ENCODE assay signal across 15 cellular contexts in the genomic region with DNA sequence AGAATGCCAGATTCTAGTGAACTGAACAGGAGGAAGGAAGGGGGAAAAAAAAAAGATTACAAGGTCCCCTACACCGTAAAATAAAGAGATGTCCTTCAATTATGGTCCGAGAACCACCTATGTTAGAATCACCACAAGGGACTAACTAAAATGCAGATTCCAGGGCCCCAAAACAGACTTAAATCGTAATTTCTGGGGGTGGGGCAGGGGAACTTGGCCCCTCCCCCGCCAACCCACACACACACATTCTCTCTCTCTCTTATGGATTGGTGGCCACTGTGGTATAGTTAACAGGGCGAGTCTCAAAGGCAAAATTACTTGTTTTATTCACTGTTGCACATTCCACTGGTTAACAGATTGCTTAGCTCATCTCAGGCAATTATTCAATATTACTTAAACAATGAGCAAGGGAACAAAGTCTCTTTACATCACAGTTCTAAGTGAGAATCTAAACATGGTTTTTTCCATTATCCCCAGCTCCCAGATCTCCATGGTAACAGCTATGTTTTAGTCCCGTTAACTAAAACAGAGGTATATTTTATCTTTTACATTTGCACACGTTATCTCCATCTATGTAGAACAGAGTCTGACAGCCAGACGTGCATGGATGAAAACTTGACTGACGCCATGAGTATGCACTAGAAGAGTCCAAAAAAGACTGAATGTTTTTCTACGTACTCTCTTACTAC. TPM values are rescaled to one million over a fixed set of nuclear protein-coding genes. Genes with fewer than 3 reads are reported as not detected.
A peak's percentile ranks its signal among the peaks of the same experiment; 100 is the strongest.
DNase-seq lines count a peak whose midpoint lies in the region; ATAC-seq and TF ChIP-seq lines count a peak whose summit lies in the region.
"Had no signal": no experiment of that assay in that cellular context is flagged by ENCODE, and none has a peak within 500 bp of the region (broad histone marks: within the 10 kb centered on the region; RNA-seq: fewer than 3 reads in every experiment).

No MANE protein-coding gene starts in this region.

- BruUV-seq in HCT116 (replicated peaks; lab: Mats Ljungman, UMichigan), result no TSS peak

- H3K36me3 ChIP-seq in HCT116 (ENCODE audit: control insufficient read depth in 1 of 2, insufficient read depth in 2 of 2, low read length in 2 of 2) (no peaks in the 10 kb centered on the region), SK-N-MC (ENCODE audit: insufficient read depth, low read length) (peaks cover 4% of the 10 kb centered on the region; the same call in 1 of the 2 replicates), smooth muscle cell (ENCODE audit: low read depth) (no peaks in the 10 kb centered on the region)

- H3F3A ChIP-seq in smooth muscle cell (ENCODE audit: low read depth), result peaks cover 6% of the 10 kb centered on the region

- H3K4me3 ChIP-seq in HCT116 (replicated peaks in 1 of 2; ENCODE audit: low read depth in 1 of 2, low read length in 2 of 2) (no peak overlapping the region), SK-N-MC (peak overlapping the region; percentile 62), smooth muscle cell (no peak overlapping the region)

- 75% methylated on average over 10 of the region's 10 CpGs for WGBS in smooth muscle cell (ENCODE audit: low lambda C conversion rate)

- H3K9ac ChIP-seq in HCT116 (ENCODE audit: low read length) (no peak overlapping the region), SK-N-MC (ENCODE audit: insufficient read length) (peak overlapping the region; percentile 70), smooth muscle cell (ENCODE audit: low read depth) (no peak overlapping the region)

- TF ChIP-seq POLR2A in HCT116 (IDR thresholded peaks at IDR 0.05; ENCODE audit: borderline replicate concordance, extremely low read depth, insufficient read depth, insufficient read length), result no peak

- H2AFZ ChIP-seq in HCT116 (ENCODE audit: low read depth, low read length, poor library complexity, severe bottlenecking), result no peak overlapping the region
- no peak overlapping the region for H2AFZ ChIP-seq in smooth muscle cell (ENCODE audit: low read depth)

- ATAC-seq in HCT116, result no peak
- ATAC-seq: activated T-cell treated with anti-CD3 and anti-CD28 coated beads, Interleukin-2, amount 50 U/mL, for 4 hours; esophagus mucosa; left colon had no signal

- RAD21 ChIA-PET in HCT116 (lab: Charles Lee; ENCODE audit: low non-redundant PET in 1 of 2, low total read pairs in 2 of 2, uncharacterized antibody in 2 of 2, unreplicated experiment in 2 of 2), result no interaction called here

- TF ChIP-seq RAD21 in HCT116 (IDR thresholded peaks at IDR 0.05; ENCODE audit: low read depth), result no peak

- no peaks in the 10 kb centered on the region for H3K9me2 ChIP-seq in HCT116 (ENCODE audit: insufficient read depth)

- no peaks in the 10 kb centered on the region for H3K9me3 ChIP-seq in HCT116 (ENCODE audit: control insufficient read depth in 1 of 2, insufficient read depth in 1 of 2, low read depth in 1 of 2, low read length in 2 of 2)
- no peaks in the 10 kb centered on the region for H3K9me3 ChIP-seq in SK-N-MC (ENCODE audit: low read depth, low read length)
- no peaks in the 10 kb centered on the region for H3K9me3 ChIP-seq in smooth muscle cell (replicated peaks; ENCODE audit: low read depth)

- H3K27ac ChIP-seq in HCT116 (ENCODE audit: low read depth, low read length), result no peak overlapping the region
- H3K27ac ChIP-seq in SK-N-MC, result peak overlapping the region; percentile 96
- peak overlapping the region; percentile 98 for H3K27ac ChIP-seq in epithelial cell of prostate
- peak overlapping the region; percentile 71 for H3K27ac ChIP-seq in smooth muscle cell (ENCODE audit: low read depth)

- H3K79me2 ChIP-seq in HCT116 (ENCODE audit: insufficient read depth, low read length) (peaks cover 94% of the 10 kb centered on the region), smooth muscle cell (ENCODE audit: low read depth) (peaks cover 72% of the 10 kb centered on the region)

- DNase-seq in HCT116 (ENCODE audit: low read depth, low spot score) (no peak), SK-N-MC (ENCODE audit: low read depth, low spot score) (no peak), epithelial cell of prostate (ENCODE audit: low read depth, low spot score) (no peak), smooth muscle cell (lab: John Stamatoyannopoulos, UW; ENCODE audit: unreplicated experiment) (no peak), AG08396 (ENCODE audit: low spot score) (no peak), anterior cingulate cortex (lab: John Stamatoyannopoulos, UW) (no peak), DMS 273 (lab: John Stamatoyannopoulos, UW; ENCODE audit: unreplicated experiment) (no peak)
- DNase-seq: activated CD4-positive, alpha-beta T cell treated with anti-CD3 and anti-CD28 coated beads, Interleukin-2, amount 50 U/mL, for 1 hour; activated naive CD8-positive, alpha-beta T cell treated with anti-CD3 and anti-CD28 coated beads, Interleukin-2, amount 10 ng/mL, durations not matched to agents 7 days and 5 days; activated T-cell treated with anti-CD3 and anti-CD28 coated beads, Interleukin-2, amount 50 U/mL, for 4 hours; CD4-positive, CD25-positive, alpha-beta regulatory T cell; left colon; NCI-H2029 treated with DMSO at 0.1 percent for 48 hours; stimulated activated CD4-positive, alpha-beta T cell treated with anti-CD3 and anti-CD28 coated beads, Interleukin-15, amount 100 ng/mL, for 24 hours had no signal

- peaks cover 15 to 27% of the 10 kb centered on the region in 2 experiments for H3K4me1 ChIP-seq in HCT116 (ENCODE audit: control insufficient read depth in 1 of 2, insufficient read depth in 2 of 2, low read length in 2 of 2)
- H3K4me1 ChIP-seq in smooth muscle cell (ENCODE audit: low read depth), result peaks cover 17% of the 10 kb centered on the region

- H3K27me3 ChIP-seq in HCT116 (ENCODE audit: insufficient read depth, low read length) (no peaks in the 10 kb centered on the region), smooth muscle cell (ENCODE audit: low read depth) (no peaks in the 10 kb centered on the region)

- intact Hi-C loops in HCT116 (cut with micrococcal nuclease), result loop anchor here (2.0 to 5.0 kb wide), 3 partner anchors 39 to 281 kb away; partner anchors contain the start of gene IGF2BP3

- H3K4me2 ChIP-seq in HCT116 (ENCODE audit: low read length) (0 out of 2 replicates have a peak overlapping the region, but pooled peaks have one; percentile 7), smooth muscle cell (peak overlapping the region; percentile 46)

- TF ChIP-seq CTCF in HCT116 (IDR thresholded peaks at IDR 0.05 in 2 of 3, conservative IDR thresholded peaks at IDR 0.05 in 1 of 3; ENCODE audit: borderline replicate concordance in 1 of 3, insufficient read depth in 1 of 3, low read depth in 2 of 3, low read length in 2 of 3) (no peak), smooth muscle cell (IDR thresholded peaks at IDR 0.05; ENCODE audit: borderline replicate concordance, insufficient read depth, poor library complexity, severe bottlenecking) (no peak)

- CTCF ChIA-PET in HCT116 (lab: Charles Lee), result interaction anchor here (0.9 to 2.1 kb wide), 2 partner anchors 115 to 159 kb away, joined by 3 to 6 read pairs; no protein-coding TSS in a partner anchor

- POLR2A ChIA-PET in HCT116 (lab: Charles Lee), result no interaction called here

- H4K20me1 ChIP-seq in HCT116 (ENCODE audit: insufficient read depth) (peaks cover 23% of the 10 kb centered on the region; the same call in 1 of the 2 replicates), smooth muscle cell (ENCODE audit: low read depth) (peaks cover 4% of the 10 kb centered on the region)

TF ChIP-seq in HCT116, 20 proteins besides CTCF, POLR2A, EP300 and RAD21:
- TF ChIP-seq SIN3A (IDR thresholded peaks at IDR 0.05; ENCODE audit: low read depth), result peak; percentile 23; the same call in 1 of the 2 replicates
- no peak for TF ChIP-seq ELF1 (IDR thresholded peaks at IDR 0.05; ENCODE audit: borderline replicate concordance, low read depth)
- TF ChIP-seq ZNF274 (IDR thresholded peaks at IDR 0.05; ENCODE audit: low read depth, low read length), result no peak
- TF ChIP-seq ATF3 (IDR thresholded peaks at IDR 0.05), result no peak
- no peak for TF ChIP-seq JUND (IDR thresholded peaks at IDR 0.05)
- no peak for TF ChIP-seq SP1 (IDR thresholded peaks at IDR 0.05; ENCODE audit: low read depth)
- no peak for TF ChIP-seq FOSL1 (IDR thresholded peaks at IDR 0.05; ENCODE audit: low read depth)

RNA-seq across cellular contexts. Expression of gene IGF2BP3, which starts 38.6 kb away (rescaled TPM):
- total RNA-seq in HCT116 (2021; ENCODE audit: unreplicated experiment) (79.1 TPM), smooth muscle cell (28.1 and 35.2 TPM in 2 replicates)
- polyA plus RNA-seq in HCT116 (2012), result 21.3 and 43.7 TPM in 2 replicates
- 7.9 and 9.7 TPM in 2 replicates for polyA plus RNA-seq in smooth muscle cell
- polyA plus RNA-seq: CD4-positive, CD25-positive, alpha-beta regulatory T cell had no signal
